In genomic region chr16:807345-808251, GRCh38 we compare ENCODE assay signal across 1 cellular context.
A peak's percentile ranks its signal among the peaks of the same experiment; 100 is the strongest.
TF ChIP-seq lines count a peak whose summit lies in the region.

No MANE protein-coding gene starts in this region.

TF ChIP-seq in IMR-90, 13 proteins besides CTCF, POLR2A, EP300 and RAD21:
- TF ChIP-seq SMC3 (IDR thresholded peaks at IDR 0.05; ENCODE audit: low read depth, low read length) (no peak), ELK1 (IDR thresholded peaks at IDR 0.05; ENCODE audit: borderline replicate concordance, low read depth, low read length) (no peak), MAZ (IDR thresholded peaks at IDR 0.05; ENCODE audit: borderline replicate concordance, low read depth, low read length) (no peak), USF2 (IDR thresholded peaks at IDR 0.05; ENCODE audit: low read depth, low read length) (0 out of 2 replicates have a peak, but pooled peaks have one; percentile 24), RCOR1 (IDR thresholded peaks at IDR 0.05; ENCODE audit: insufficient replicate concordance, low read length) (no peak), FOS (IDR thresholded peaks at IDR 0.05; ENCODE audit: low read depth, low read length) (no peak)
